ENCODE assay signal across 26 cellular contexts in genomic region chr20:21575167-21575566, GRCh38.
DNase-seq lines count a peak whose midpoint lies in the region; ATAC-seq and TF ChIP-seq lines count a peak whose summit lies in the region.
"Had no signal": no experiment of that assay in that cellular context is flagged by ENCODE, and none has a peak within 500 bp of the region (broad histone marks: within the 10 kb centered on the region; RNA-seq: fewer than 3 reads in every experiment).

No MANE protein-coding gene starts in this region.

- DNase-seq in A673 (ENCODE audit: low spot score) (peak; percentile 48), NCI-H146 treated with DMSO at 0.1 percent for 48 hours (lab: John Stamatoyannopoulos, UW; ENCODE audit: unreplicated experiment) (peak; percentile 26), RPMI7951 (ENCODE audit: low read depth) (peak; percentile 6), T-helper 17 cell (no peak), nucleus accumbens (lab: John Stamatoyannopoulos, UW) (no peak), NCI-H1048 (lab: John Stamatoyannopoulos, UW) (no peak)
- DNase-seq in activated naive CD8-positive, alpha-beta T cell treated with anti-CD3 and anti-CD28 coated beads for 36 hours, result no peak
- DNase-seq: ACHN; BE2C; C1 segment of cervical spinal cord; CD4-positive, alpha-beta memory T cell; CD4-positive, CD25-positive, alpha-beta regulatory T cell; CD8-positive, alpha-beta memory T cell; COR-L47; DMS 273 treated with DMSO at 0.1 percent for 48 hours; DMS153; DMS53; DMS79; DND-41; EL; GDM1 had no signal

- peak overlapping the region; percentile 56 for H3K27ac Mint-ChIP-seq in T-helper 17 cell
- no peak overlapping the region for H3K27ac Mint-ChIP-seq in activated naive CD8-positive, alpha-beta T cell treated with anti-CD3 and anti-CD28 coated beads for 36 hours
- H3K27ac Mint-ChIP-seq: CD4-positive, alpha-beta memory T cell; CD8-positive, alpha-beta memory T cell had no signal

- H3K36me3 ChIP-seq in A673 (ENCODE audit: insufficient read depth, low read length, poor library complexity, severe bottlenecking), result no peaks in the 10 kb centered on the region
- H3K36me3 ChIP-seq: BE2C, BLaER1 had no signal

- H3K4me3 Mint-ChIP-seq in T-helper 17 cell, result no peak overlapping the region
- H3K4me3 Mint-ChIP-seq in activated naive CD8-positive, alpha-beta T cell treated with anti-CD3 and anti-CD28 coated beads for 36 hours, result no peak overlapping the region
- H3K4me3 Mint-ChIP-seq: CD14-positive monocyte; CD4-positive, alpha-beta memory T cell; CD4-positive, CD25-positive, alpha-beta regulatory T cell; CD8-positive, alpha-beta memory T cell had no signal

- H3K27me3 ChIP-seq in A673 (replicated peaks; ENCODE audit: insufficient read depth, low read depth, low read length, poor library complexity), result no peaks in the 10 kb centered on the region
- H3K27me3 ChIP-seq: BLaER1 had no signal

- H3K27me3 Mint-ChIP-seq in T-helper 17 cell, result peaks cover 53% of the 10 kb centered on the region
- peaks cover 27% of the 10 kb centered on the region for H3K27me3 Mint-ChIP-seq in activated naive CD8-positive, alpha-beta T cell treated with anti-CD3 and anti-CD28 coated beads for 36 hours
- H3K27me3 Mint-ChIP-seq: CD4-positive, CD25-positive, alpha-beta regulatory T cell had no signal

- intact Hi-C loops in A673 (cut with micrococcal nuclease; ENCODE audit: unreplicated experiment), result no loop called here

- H3K4me1 Mint-ChIP-seq in T-helper 17 cell, result peaks cover 5% of the 10 kb centered on the region
- peaks cover 9% of the 10 kb centered on the region for H3K4me1 Mint-ChIP-seq in activated naive CD8-positive, alpha-beta T cell treated with anti-CD3 and anti-CD28 coated beads for 36 hours
- H3K4me1 Mint-ChIP-seq: CD8-positive, alpha-beta memory T cell had no signal

- H3K9me3 ChIP-seq in A673 (ENCODE audit: low read depth, low read length, poor library complexity, severe bottlenecking), result no peaks in the 10 kb centered on the region
- no peaks in the 10 kb centered on the region for H3K9me3 ChIP-seq in T-helper 17 cell (ENCODE audit: control insufficient read depth, low read length, poor library complexity, severe bottlenecking)
- H3K9me3 ChIP-seq: A549, BE2C, BLaER1 had no signal

- no peak for TF ChIP-seq CTCF in A673 (conservative IDR thresholded peaks at IDR 0.05; ENCODE audit: low read depth, low read length)

- H3K4me1 ChIP-seq in A673 (ENCODE audit: insufficient read depth, low read length, poor library complexity, severe bottlenecking), result peaks cover 68% of the 10 kb centered on the region
- H3K4me1 ChIP-seq: A549, BE2C, BLaER1 had no signal

- BruUV-seq in A673 (replicated peaks; lab: Mats Ljungman, UMichigan), result no TSS peak

- POLR2A ChIA-PET in A673 (lab: Charles Lee; ENCODE audit: low non-redundant PET), result no interaction called here

- CTCF ChIA-PET in A673 (lab: Charles Lee), result interaction anchor here (0.9 to 2.6 kb wide), 2 partner anchors 41 to 52 kb away, joined by 3 to 14 read pairs; no protein-coding TSS in a partner anchor

- ATAC-seq in T-helper 17 cell, result no peak
- ATAC-seq: A549, GM12878 had no signal

- no peaks in the 10 kb centered on the region for H3K9me3 Mint-ChIP-seq in activated naive CD8-positive, alpha-beta T cell treated with anti-CD3 and anti-CD28 coated beads for 36 hours
- H3K9me3 Mint-ChIP-seq: CD4-positive, alpha-beta memory T cell; CD4-positive, CD25-positive, alpha-beta regulatory T cell; CD8-positive, alpha-beta memory T cell had no signal

- H3K36me3 Mint-ChIP-seq in T-helper 17 cell (ENCODE audit: low read depth), result peaks cover 1% of the 10 kb centered on the region
- no peaks in the 10 kb centered on the region for H3K36me3 Mint-ChIP-seq in activated naive CD8-positive, alpha-beta T cell treated with anti-CD3 and anti-CD28 coated beads for 36 hours
- H3K36me3 Mint-ChIP-seq: CD14-positive monocyte; CD4-positive, alpha-beta memory T cell; CD4-positive, CD25-positive, alpha-beta regulatory T cell; CD8-positive, alpha-beta memory T cell had no signal

- peak overlapping the region; percentile 91 for H3K27ac ChIP-seq in A673 (ENCODE audit: low read depth, low read length, poor library complexity, severe bottlenecking)
- H3K27ac ChIP-seq: 22Rv1, A549, BLaER1 had no signal

- H3K4me3 ChIP-seq in A673 (ENCODE audit: low read depth, low read length, poor library complexity, severe bottlenecking), result no peak overlapping the region
- H3K4me3 ChIP-seq: A549, BLaER1, GM12878 had no signal

Comparison
In these comparisons a context has a peak if more than half of its experiments do, and no peak if none do; other contexts are left out.
1. DNase-seq: peak in A673 (single experiment), NCI-H146 treated with DMSO at 0.1 percent for 48 hours (single experiment) and RPMI7951 (single experiment); none in T-helper 17 cell (0 of 3), nucleus accumbens (0 of 56), activated naive CD8-positive, alpha-beta T cell treated with anti-CD3 and anti-CD28 coated beads for 36 hours (single experiment) and NCI-H1048 (single experiment).